Comparison of ENCODE assay signal across 1 cellular context in the genomic region with DNA sequence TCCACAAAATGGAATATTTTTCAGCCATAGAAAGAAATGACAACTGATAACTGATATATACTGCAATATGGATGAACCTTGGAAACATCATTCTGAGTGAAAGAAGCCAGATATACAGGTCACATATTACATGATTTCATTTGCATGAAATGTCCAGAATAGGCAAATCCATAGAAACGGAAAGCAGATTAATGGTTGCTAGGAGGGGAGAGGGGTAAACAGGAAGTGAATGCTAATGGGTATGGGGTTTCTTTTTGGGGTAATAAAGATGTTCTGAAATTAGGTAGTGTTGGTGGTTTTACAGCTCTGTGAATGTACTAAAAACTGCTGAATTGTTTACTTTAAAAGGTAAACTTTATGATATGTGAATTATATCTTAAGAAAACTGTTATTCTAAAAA.
A peak's percentile ranks its signal among the peaks of the same experiment; 100 is the strongest.
TF ChIP-seq lines count a peak whose summit lies in the region.

No MANE protein-coding gene starts in this region.

TF ChIP-seq in GM12878, 131 proteins besides CTCF, POLR2A, EP300 and RAD21:
- TF ChIP-seq JUNB (IDR thresholded peaks at IDR 0.05) (no peak), SIN3A (IDR thresholded peaks at IDR 0.05; ENCODE audit: low read depth, low read length) (no peak), PAX5 (IDR thresholded peaks at IDR 0.05; ENCODE audit: borderline replicate concordance, low read depth, low read length) (no peak), MTA3 (IDR thresholded peaks at IDR 0.05; ENCODE audit: borderline replicate concordance, low read length) (no peak), SPI1 (IDR thresholded peaks at IDR 0.05; ENCODE audit: borderline replicate concordance, insufficient read depth, low read depth, low read length) (peak; percentile 11; the same call in 1 of the 2 replicates)
- TF ChIP-seq, protein P1, sequence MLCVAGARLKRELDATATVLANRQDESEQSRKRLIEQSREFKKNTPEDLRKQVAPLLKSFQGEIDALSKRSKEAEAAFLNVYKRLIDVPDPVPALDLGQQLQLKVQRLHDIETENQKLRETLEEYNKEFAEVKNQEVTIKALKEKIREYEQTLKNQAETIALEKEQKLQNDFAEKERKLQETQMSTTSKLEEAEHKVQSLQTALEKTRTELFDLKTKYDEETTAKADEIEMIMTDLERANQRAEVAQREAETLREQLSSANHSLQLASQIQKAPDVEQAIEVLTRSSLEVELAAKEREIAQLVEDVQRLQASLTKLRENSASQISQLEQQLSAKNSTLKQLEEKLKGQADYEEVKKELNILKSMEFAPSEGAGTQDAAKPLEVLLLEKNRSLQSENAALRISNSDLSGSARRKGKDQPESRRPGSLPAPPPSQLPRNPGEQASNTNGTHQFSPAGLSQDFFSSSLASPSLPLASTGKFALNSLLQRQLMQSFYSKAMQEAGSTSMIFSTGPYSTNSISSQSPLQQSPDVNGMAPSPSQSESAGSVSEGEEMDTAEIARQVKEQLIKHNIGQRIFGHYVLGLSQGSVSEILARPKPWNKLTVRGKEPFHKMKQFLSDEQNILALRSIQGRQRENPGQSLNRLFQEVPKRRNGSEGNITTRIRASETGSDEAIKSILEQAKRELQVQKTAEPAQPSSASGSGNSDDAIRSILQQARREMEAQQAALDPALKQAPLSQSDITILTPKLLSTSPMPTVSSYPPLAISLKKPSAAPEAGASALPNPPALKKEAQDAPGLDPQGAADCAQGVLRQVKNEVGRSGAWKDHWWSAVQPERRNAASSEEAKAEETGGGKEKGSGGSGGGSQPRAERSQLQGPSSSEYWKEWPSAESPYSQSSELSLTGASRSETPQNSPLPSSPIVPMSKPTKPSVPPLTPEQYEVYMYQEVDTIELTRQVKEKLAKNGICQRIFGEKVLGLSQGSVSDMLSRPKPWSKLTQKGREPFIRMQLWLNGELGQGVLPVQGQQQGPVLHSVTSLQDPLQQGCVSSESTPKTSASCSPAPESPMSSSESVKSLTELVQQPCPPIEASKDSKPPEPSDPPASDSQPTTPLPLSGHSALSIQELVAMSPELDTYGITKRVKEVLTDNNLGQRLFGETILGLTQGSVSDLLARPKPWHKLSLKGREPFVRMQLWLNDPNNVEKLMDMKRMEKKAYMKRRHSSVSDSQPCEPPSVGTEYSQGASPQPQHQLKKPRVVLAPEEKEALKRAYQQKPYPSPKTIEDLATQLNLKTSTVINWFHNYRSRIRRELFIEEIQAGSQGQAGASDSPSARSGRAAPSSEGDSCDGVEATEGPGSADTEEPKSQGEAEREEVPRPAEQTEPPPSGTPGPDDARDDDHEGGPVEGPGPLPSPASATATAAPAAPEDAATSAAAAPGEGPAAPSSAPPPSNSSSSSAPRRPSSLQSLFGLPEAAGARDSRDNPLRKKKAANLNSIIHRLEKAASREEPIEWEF (IDR thresholded peaks at IDR 0.05; ENCODE audit: insufficient replicate concordance, low read depth, low read length), result no peak
TF ChIP-seq in GM12878: peak in this region for 1.
